ENCODE assay signal across 1 cellular context in genomic region chr16:57462209-57462977, GRCh38.
A peak's percentile ranks its signal among the peaks of the same experiment; 100 is the strongest.
TF ChIP-seq lines count a peak whose summit lies in the region.

POLR2C (plus strand) TSS chr16:57462679; CDS start chr16:57462725, 46 bp downstream.

TF ChIP-seq in HepG2, 621 proteins besides CTCF, POLR2A, EP300 and RAD21 (continued from another document and continues in another):
- peak; percentile 75; the same call in 1 of the 2 replicates for TF ChIP-seq HMGXB3 (CRISPR knock-in tag; IDR thresholded peaks at IDR 0.05; ENCODE audit: borderline replicate concordance)
- peak; percentile 26; the same call in 1 of the 2 replicates for TF ChIP-seq HMG20A (CRISPR knock-in tag; IDR thresholded peaks at IDR 0.05; ENCODE audit: borderline replicate concordance)
- no peak for TF ChIP-seq FOXP1 (IDR thresholded peaks at IDR 0.05)
- peak; percentile 54; the same call in 1 of the 2 replicates for TF ChIP-seq FOXP1 (CRISPR knock-in tag; IDR thresholded peaks at IDR 0.05)
- TF ChIP-seq TFAP4 (IDR thresholded peaks at IDR 0.05; ENCODE audit: borderline replicate concordance, low read depth): no peak
- peak; percentile 96 for TF ChIP-seq ZFX (CRISPR knock-in tag; IDR thresholded peaks at IDR 0.05; ENCODE audit: low read depth)
- TF ChIP-seq ZNF232 (CRISPR knock-in tag; IDR thresholded peaks at IDR 0.05; ENCODE audit: borderline replicate concordance): peak; percentile 87; the same call in 1 of the 2 replicates
- TF ChIP-seq ZBTB2 (CRISPR knock-in tag; IDR thresholded peaks at IDR 0.05; ENCODE audit: low read depth): peak; percentile 72; the same call in 1 of the 2 replicates
- TF ChIP-seq HINFP (CRISPR knock-in tag; IDR thresholded peaks at IDR 0.05; ENCODE audit: low read depth): peak; percentile 54; the same call in 1 of the 2 replicates
- no peak for TF ChIP-seq MNT (IDR thresholded peaks at IDR 0.05)
- no peak for TF ChIP-seq SYNCRIP (IDR thresholded peaks at IDR 0.05; ENCODE audit: insufficient read depth, low read depth, low read length)
- TF ChIP-seq IKZF5 (CRISPR knock-in tag; IDR thresholded peaks at IDR 0.05): peak; percentile 99
- peak; percentile 90 for TF ChIP-seq ISL2 (CRISPR knock-in tag; IDR thresholded peaks at IDR 0.05)
- peak; percentile 65; the same call in 1 of the 2 replicates for TF ChIP-seq NR1H2 (CRISPR knock-in tag; IDR thresholded peaks at IDR 0.05; ENCODE audit: borderline replicate concordance, low read depth)
- TF ChIP-seq TMF1 (CRISPR knock-in tag; IDR thresholded peaks at IDR 0.05; ENCODE audit: low read depth): peak; percentile 83; the same call in 1 of the 2 replicates
- no peak for TF ChIP-seq U2AF2 (IDR thresholded peaks at IDR 0.05; ENCODE audit: low read depth, low read length)
- peak; percentile 91 for TF ChIP-seq ZNF264 (CRISPR knock-in tag; IDR thresholded peaks at IDR 0.05)
- TF ChIP-seq ZFP36L1 (CRISPR knock-in tag; IDR thresholded peaks at IDR 0.05): peak; percentile 96
- TF ChIP-seq CEBPB (IDR thresholded peaks at IDR 0.05; ENCODE audit: borderline replicate concordance, low read depth, low read length): no peak
- TF ChIP-seq ZC3H4 (CRISPR knock-in tag; IDR thresholded peaks at IDR 0.05; ENCODE audit: borderline replicate concordance): no peak
- TF ChIP-seq FOXM1 (CRISPR knock-in tag; IDR thresholded peaks at IDR 0.05): no peak
- no peak for TF ChIP-seq ZFYVE20 (CRISPR knock-in tag; IDR thresholded peaks at IDR 0.05; ENCODE audit: borderline replicate concordance, low read depth)
- TF ChIP-seq MLX (CRISPR knock-in tag; IDR thresholded peaks at IDR 0.05): no peak
- no peak for TF ChIP-seq ZNF646 (CRISPR knock-in tag; IDR thresholded peaks at IDR 0.05)
- TF ChIP-seq SKI (IDR thresholded peaks at IDR 0.05; ENCODE audit: partially characterized antibody): peak; percentile 81
- TF ChIP-seq TFE3 (CRISPR knock-in tag; IDR thresholded peaks at IDR 0.05): no peak; the same call in 1 of the 2 replicates
- peak; percentile 95 for TF ChIP-seq GZF1 (CRISPR knock-in tag; IDR thresholded peaks at IDR 0.05)
